In genomic region chr3:128617270-128617556, GRCh38 we compare ENCODE assay signal across 8 cellular contexts. TPM values are rescaled to one million over a fixed set of nuclear protein-coding genes. Genes with fewer than 3 reads are reported as not detected.
DNase-seq lines count a peak whose midpoint lies in the region; ATAC-seq and TF ChIP-seq lines count a peak whose summit lies in the region.

No MANE protein-coding gene starts in this region.

- peak overlapping the region; percentile 66 for H2BK5ac ChIP-seq in IMR-90 (ENCODE audit: low read depth, low read length, poor library complexity, severe bottlenecking)

- H3K18ac ChIP-seq in IMR-90 (ENCODE audit: low read depth, low read length): no peak overlapping the region

- peak overlapping the region; percentile 42 for H3K4ac ChIP-seq in IMR-90 (ENCODE audit: low read depth, low read length)

- H3K9ac ChIP-seq in IMR-90 (ENCODE audit: low read depth, low read length): peak overlapping the region; percentile 58
- peak overlapping the region; percentile 82 to 87 for H3K9ac ChIP-seq in colonic mucosa (ENCODE audit: low read depth in 2 of 2, low read length in 2 of 2)

- H4K20me1 ChIP-seq in IMR-90 (ENCODE audit: insufficient read depth, low read length): peaks cover 9% of the 10 kb centered on the region; the same call in 1 of the 2 replicates

- POLR2A ChIA-PET in BJ (lab: Charles Lee) (no interaction called here), IMR-90 (lab: Charles Lee; ENCODE audit: unreplicated experiment) (no interaction called here)

- peaks cover 9% of the 10 kb centered on the region for H3K36me3 ChIP-seq in BJ (ENCODE audit: control insufficient read depth, insufficient read depth, low read length)
- peaks cover 29% of the 10 kb centered on the region for H3K36me3 ChIP-seq in IMR-90 (ENCODE audit: control insufficient read depth, insufficient read depth, low read length)
- H3K36me3 ChIP-seq in colonic mucosa: peaks cover 9% of the 10 kb centered on the region

- H3K9me3 Mint-ChIP-seq in nephron: no peaks in the 10 kb centered on the region

- BruUV-seq in IMR-90 (replicated peaks; lab: Mats Ljungman, UMichigan): no TSS peak

- H3K4me3 Mint-ChIP-seq in nephron: peak overlapping the region; percentile 95 to 96 (median 96)

- no peak for TF ChIP-seq RAD21 in IMR-90 (IDR thresholded peaks at IDR 0.05; ENCODE audit: low read length)

- H3K36me3 Mint-ChIP-seq in nephron (ENCODE audit: low read depth): peaks cover 30% of the 10 kb centered on the region

- DNase-seq in BJ (ENCODE audit: low read depth) (no peak), IMR-90 (no peak), colonic mucosa (no peak), COLO829 (ENCODE audit: low spot score) (no peak), iPS-NIHi7 (ENCODE audit: extremely low spot score) (no peak), superior temporal gyrus (ENCODE audit: extremely low spot score) (no peak), NCI-H1048 (lab: John Stamatoyannopoulos, UW) (no peak)

- peak overlapping the region; percentile 53 to 86; a peak in 3 of 4 replicates for H4K8ac ChIP-seq in IMR-90 (ENCODE audit: low read depth in 2 of 2, low read length in 2 of 2)

- in situ Hi-C loops in IMR-90 (cut with MboI; ENCODE audit: low sequenced_read_pairs): no loop called here

- H3K23ac ChIP-seq in IMR-90 (ENCODE audit: low read depth, low read length): no peak overlapping the region

- peak overlapping the region; percentile 77 for H3K4me2 ChIP-seq in IMR-90 (ENCODE audit: low read depth, low read length)

- ATAC-seq in IMR-90 (ENCODE audit: low read depth): no peak

- H3K14ac ChIP-seq in IMR-90 (replicated peaks; ENCODE audit: low read depth, low read length): peak overlapping the region; percentile 53

- H3K56ac ChIP-seq in IMR-90 (ENCODE audit: extremely low read depth, insufficient read depth, low read length): no peak overlapping the region; the same call in 1 of the 2 replicates

- H3K27me3 ChIP-seq in BJ (ENCODE audit: control insufficient read depth, insufficient read depth, low read length) (no peaks in the 10 kb centered on the region), IMR-90 (ENCODE audit: control insufficient read depth, insufficient read depth, low read length) (no peaks in the 10 kb centered on the region), colonic mucosa (no peaks in the 10 kb centered on the region)

- H2BK120ac ChIP-seq in IMR-90 (ENCODE audit: low read depth, low read length): no peak overlapping the region

- no peak overlapping the region for H2BK15ac ChIP-seq in IMR-90 (ENCODE audit: low read depth, low read length)

- peaks cover 19% of the 10 kb centered on the region for H3K9me1 ChIP-seq in IMR-90 (ENCODE audit: insufficient read depth, low read length)

- no peak for TF ChIP-seq POLR2A in IMR-90 (IDR thresholded peaks at IDR 0.05; ENCODE audit: low read depth, low read length)

- dilution Hi-C loops in IMR-90 (cut with HindIII; ENCODE audit: low sequenced_read_pairs, unreplicated experiment): no loop called here

- H3K27ac Mint-ChIP-seq in nephron: peak overlapping the region in 1 of 3 experiments; percentile 94

- TF ChIP-seq CTCF in BJ (IDR thresholded peaks at IDR 0.05; ENCODE audit: insufficient read depth, low read depth, low read length) (no peak), IMR-90 (conservative IDR thresholded peaks at IDR 0.05; ENCODE audit: low read depth, low read length) (no peak), colonic mucosa (IDR thresholded peaks at IDR 0.05) (no peak), nephron (IDR thresholded peaks at IDR 0.05; ENCODE audit: unreplicated experiment in 3 of 3) (no peak)

- H3K4me3 ChIP-seq in BJ (ENCODE audit: low read depth, low read length) (peak overlapping the region; percentile 37), IMR-90 (ENCODE audit: insufficient read depth, low read depth, low read length) (peak overlapping the region; percentile 27), colonic mucosa (peak overlapping the region; percentile 90)

- CTCF ChIA-PET in BJ (lab: Yijun Ruan, JAX) (interaction anchor here (0.7 to 3.5 kb wide), 37 partner anchors 9 to 533 kb away, joined by 3 to 38 read pairs (median 3); partner anchors contain the start of genes ACAD9, RPN1 and RUVBL1), IMR-90 (lab: Yijun Ruan, JAX) (interaction anchor here (0.9 to 1.4 kb wide), 5 partner anchors 9 to 64 kb away, joined by 3 to 6 read pairs (median 5); no protein-coding TSS in a partner anchor)

- H2AK9ac ChIP-seq in IMR-90 (replicated peaks; ENCODE audit: low read depth, low read length, poor library complexity): peak overlapping the region; percentile 94

- H3K9me3 ChIP-seq in IMR-90 (ENCODE audit: control insufficient read depth, insufficient read depth, low read length) (no peaks in the 10 kb centered on the region), colonic mucosa (no peaks in the 10 kb centered on the region)

- H2BK20ac ChIP-seq in IMR-90 (ENCODE audit: low read depth, low read length): no peak overlapping the region

- H3K79me1 ChIP-seq in IMR-90 (ENCODE audit: low read depth in 1 of 2, low read length in 2 of 2): peaks cover 26 to 62% of the 10 kb centered on the region in 2 experiments

- H3K27me3 Mint-ChIP-seq in nephron (ENCODE audit: low read depth): no peaks in the 10 kb centered on the region

- H2AK5ac ChIP-seq in IMR-90 (ENCODE audit: low read depth, low read length): peak overlapping the region; percentile 29; the same call in 1 of the 2 replicates

- peak overlapping the region; percentile 15; the same call in 1 of the 2 replicates for H4K91ac ChIP-seq in IMR-90 (ENCODE audit: insufficient read depth, low read depth, low read length)

- H3K4me1 Mint-ChIP-seq in nephron: peaks cover 22% of the 10 kb centered on the region

- peak overlapping the region; percentile 76 for H4K5ac ChIP-seq in IMR-90 (ENCODE audit: low read depth, low read length)

- intact Hi-C loops in IMR-90 (cut with micrococcal nuclease) (loop anchor here (1.0 kb wide), 1 partner anchor 229 kb away; no protein-coding TSS in a partner anchor), colonic mucosa (cut with DNase I) (loop anchor here (10.0 kb wide), 1 partner anchor 178 kb away; no protein-coding TSS in a partner anchor)

- H3K27ac ChIP-seq in IMR-90 (ENCODE audit: insufficient read depth, low read length): peak overlapping the region; percentile 44
- H3K27ac ChIP-seq in colonic mucosa: peak overlapping the region; percentile 26

- peak overlapping the region; percentile 93 for H2AFZ ChIP-seq in IMR-90 (replicated peaks; ENCODE audit: low read length, poor library complexity)

- H3K4me1 ChIP-seq in IMR-90 (ENCODE audit: control insufficient read depth, insufficient read depth, low read length): peaks cover 14% of the 10 kb centered on the region
- peaks cover 8% of the 10 kb centered on the region for H3K4me1 ChIP-seq in colonic mucosa

- WGBS in IMR-90 (ENCODE audit: extremely low coverage in 2 of 2, insufficient read length in 1 of 2), 2 experiments: 80% methylated on average over 2 of the region's 9 CpGs; no CpG with 5 or more reads in 1 of the 2 experiments

TF ChIP-seq in IMR-90, 13 proteins besides CTCF, POLR2A, EP300 and RAD21:
- no peak for TF ChIP-seq ELK1 (IDR thresholded peaks at IDR 0.05; ENCODE audit: borderline replicate concordance, low read depth, low read length)
- no peak for TF ChIP-seq RFX5 (IDR thresholded peaks at IDR 0.05; ENCODE audit: low read depth, low read length)
- no peak for TF ChIP-seq MAFK (IDR thresholded peaks at IDR 0.05; ENCODE audit: low read depth, low read length)
- no peak for TF ChIP-seq CHD1 (IDR thresholded peaks at IDR 0.05; ENCODE audit: low read depth, low read length)
- no peak for TF ChIP-seq MXI1 (IDR thresholded peaks at IDR 0.05; ENCODE audit: borderline replicate concordance, low read depth, low read length)
- no peak for TF ChIP-seq FOS (IDR thresholded peaks at IDR 0.05; ENCODE audit: low read depth, low read length)
- TF ChIP-seq USF2 (IDR thresholded peaks at IDR 0.05; ENCODE audit: low read depth, low read length): no peak
- no peak for TF ChIP-seq RCOR1 (IDR thresholded peaks at IDR 0.05; ENCODE audit: insufficient replicate concordance, low read length)
- TF ChIP-seq MAZ (IDR thresholded peaks at IDR 0.05; ENCODE audit: borderline replicate concordance, low read depth, low read length): no peak
- no peak for TF ChIP-seq BHLHE40 (IDR thresholded peaks at IDR 0.05; ENCODE audit: low read depth, low read length)
- no peak for TF ChIP-seq SMC3 (IDR thresholded peaks at IDR 0.05; ENCODE audit: low read depth, low read length)

RNA-seq across cellular contexts. Expression of gene RPN1, which starts 33.4 kb away (rescaled TPM):
- polyA plus RNA-seq in BJ (2011; rRNA removed) (370 and 463 TPM in 2 replicates), IMR-90 (2012; rRNA removed) (246 and 252 TPM in 2 replicates)
- polyA minus RNA-seq in BJ (2011; rRNA and poly(A)+ RNA removed): 304 and 491 TPM in 2 replicates
- total RNA-seq in IMR-90 (2012; rRNA removed) (592 and 736 TPM in 2 replicates), colonic mucosa (100 to 1,000 TPM; 188 to 314 TPM)
- 162 and 186 TPM in 2 replicates for polyA plus RNA-seq in IMR-90 (2012; cell fraction: cytosol; rRNA removed)
- polyA plus RNA-seq in IMR-90 (2012; cell fraction: nucleus; rRNA removed; ENCODE audit: low replicate concordance): 66.2 and 125 TPM in 2 replicates

Comparison
In these comparisons a context has a peak if more than half of its experiments do, and no peak if none do; other contexts are left out.
1. H3K4me3 ChIP-seq: peak in every context shown above with its lines; median percentile 90 in colonic mucosa; 37 in BJ; 27 in IMR-90.